1 cellular context compared by ENCODE assay signal in the genomic region with DNA sequence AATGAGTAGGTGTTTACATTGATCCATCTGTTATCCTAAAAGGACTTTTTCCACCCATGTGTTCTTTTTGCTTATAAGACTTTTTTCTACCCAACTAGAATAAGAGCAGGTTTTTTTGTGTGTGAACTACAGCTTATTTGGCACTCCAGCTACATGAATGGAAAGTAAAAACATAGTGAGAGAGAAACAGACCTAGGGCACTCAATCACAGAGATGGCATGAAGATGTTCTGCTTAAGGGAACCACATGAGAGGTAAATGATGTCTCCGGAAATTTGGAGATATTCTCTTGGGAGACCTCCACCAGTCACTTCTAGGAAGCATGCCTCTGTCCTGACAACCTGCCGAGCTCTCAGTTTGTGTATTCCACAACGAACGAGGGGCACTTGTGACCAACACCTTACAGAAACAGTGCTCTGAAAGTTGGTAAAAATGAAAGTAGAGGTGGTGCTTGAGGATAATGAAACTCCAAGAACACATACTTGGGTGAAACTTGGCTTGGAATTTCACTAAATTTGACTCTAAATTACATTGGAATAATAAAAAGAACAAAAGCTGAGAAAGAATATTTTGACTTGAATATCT.
TF ChIP-seq lines count a peak whose summit lies in the region.

No MANE protein-coding gene starts in this region.

TF ChIP-seq in H1, 55 proteins besides CTCF, POLR2A, EP300 and RAD21 (continued from another document):
- TF ChIP-seq, protein P1, sequence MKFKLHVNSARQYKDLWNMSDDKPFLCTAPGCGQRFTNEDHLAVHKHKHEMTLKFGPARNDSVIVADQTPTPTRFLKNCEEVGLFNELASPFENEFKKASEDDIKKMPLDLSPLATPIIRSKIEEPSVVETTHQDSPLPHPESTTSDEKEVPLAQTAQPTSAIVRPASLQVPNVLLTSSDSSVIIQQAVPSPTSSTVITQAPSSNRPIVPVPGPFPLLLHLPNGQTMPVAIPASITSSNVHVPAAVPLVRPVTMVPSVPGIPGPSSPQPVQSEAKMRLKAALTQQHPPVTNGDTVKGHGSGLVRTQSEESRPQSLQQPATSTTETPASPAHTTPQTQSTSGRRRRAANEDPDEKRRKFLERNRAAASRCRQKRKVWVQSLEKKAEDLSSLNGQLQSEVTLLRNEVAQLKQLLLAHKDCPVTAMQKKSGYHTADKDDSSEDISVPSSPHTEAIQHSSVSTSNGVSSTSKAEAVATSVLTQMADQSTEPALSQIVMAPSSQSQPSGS (IDR thresholded peaks at IDR 0.05; ENCODE audit: low read length), result no peak
- no peak for TF ChIP-seq SAP30 (IDR thresholded peaks at IDR 0.05; ENCODE audit: insufficient read depth, insufficient replicate concordance, low read length)
